12 cellular contexts compared by ENCODE assay signal in genomic region chr17:50482110-50482509, GRCh38. TPM values are rescaled to one million over a fixed set of nuclear protein-coding genes. Genes with fewer than 3 reads are reported as not detected.
DNase-seq lines count a peak whose midpoint lies in the region; ATAC-seq and TF ChIP-seq lines count a peak whose summit lies in the region.
"Had no signal": no experiment of that assay in that cellular context is flagged by ENCODE, and none has a peak within 500 bp of the region (broad histone marks: within the 10 kb centered on the region; RNA-seq: fewer than 3 reads in every experiment).

No MANE protein-coding gene starts in this region.

- H3K9me3 ChIP-seq in left ventricle myocardium inferior (replicated peaks): no peaks in the 10 kb centered on the region

- DNase-seq in left ventricle myocardium inferior: no peak
- no peak for DNase-seq in left cardiac atrium
- no peak for DNase-seq in dorsolateral prefrontal cortex
- DNase-seq in posterior vena cava (ENCODE audit: low spot score): peak; percentile 79
- DNase-seq in omental fat pad (ENCODE audit: low spot score): no peak
- DNase-seq in amygdala (lab: John Stamatoyannopoulos, UW): no peak
- no peak for DNase-seq in OCI-M2 (lab: John Stamatoyannopoulos, UW; ENCODE audit: unreplicated experiment)
- no peak for DNase-seq in NCI-H446 treated with DMSO at 0.1 percent for 48 hours (lab: John Stamatoyannopoulos, UW)
- DNase-seq: NCI-H187 treated with DMSO at 0.1 percent for 48 hours had no signal

- H3K27me3 ChIP-seq in left ventricle myocardium inferior (ENCODE audit: low read depth): peaks cover 4% of the 10 kb centered on the region
- no peaks in the 10 kb centered on the region for H3K27me3 ChIP-seq in dorsolateral prefrontal cortex

- peaks cover 55% of the 10 kb centered on the region for H3K4me1 ChIP-seq in left ventricle myocardium inferior

- peaks cover 47% of the 10 kb centered on the region for H3K36me3 ChIP-seq in left ventricle myocardium inferior

- intact Hi-C loops in left ventricle myocardium inferior (cut with micrococcal nuclease) (loop anchor here (10.0 kb wide), 1 partner anchor 63 kb away; the partner anchor contains the start of gene SPATA20), left cardiac atrium (cut with DNase I) (loop anchor here (2.0 to 10.0 kb wide), 5 partner anchors 51 to 200 kb away; partner anchors contain the start of genes EPN3 (in 1 of the 2) and SPATA20 (in 1 of the 2)), dorsolateral prefrontal cortex (cut with DNase I) (loop anchor here (2.0 to 5.0 kb wide), 6 partner anchors 61 to 360 kb away; no protein-coding TSS in a partner anchor), posterior vena cava (cut with DNase I) (loop anchor here in 1 of 2 donors (5.0 kb wide), 1 partner anchor 65 kb away; the partner anchor contains the start of gene SPATA20)

- TF ChIP-seq CTCF in left ventricle myocardium inferior (IDR thresholded peaks at IDR 0.05; ENCODE audit: borderline replicate concordance) (no peak), dorsolateral prefrontal cortex (IDR thresholded peaks at IDR 0.05 in 54 of 56, conservative IDR thresholded peaks at IDR 0.05 in 2 of 56; ENCODE audit: low read depth in 1 of 56, partially characterized antibody in 56 of 56) (no peak), omental fat pad (IDR thresholded peaks at IDR 0.05) (no peak)

- H3K4me3 ChIP-seq in left ventricle myocardium inferior: no peak overlapping the region
- peak overlapping the region in 1 of 59 donors; percentile 30 for H3K4me3 ChIP-seq in dorsolateral prefrontal cortex

- H3K27ac ChIP-seq in left ventricle myocardium inferior (replicated peaks) (peak overlapping the region; percentile 87), dorsolateral prefrontal cortex (peak overlapping the region in 49 of 59 donors; percentile 5 to 95 (median 79))

- ATAC-seq in left cardiac atrium (no peak), omental fat pad (ENCODE audit: low FRiP score) (no peak)

RNA-seq across cellular contexts. Expression of gene RSAD1, which starts 3.5 kb away (rescaled TPM):
- 51.7 TPM for total RNA-seq in left ventricle myocardium inferior
- 10 to 100 TPM; 31.6 to 38.8 TPM for total RNA-seq in left cardiac atrium
- 10 to 100 TPM; 32.2 to 82.5 (median 54.8) TPM for total RNA-seq in dorsolateral prefrontal cortex
- total RNA-seq in posterior vena cava: 10 to 100 TPM; 24.9 to 25.4 TPM
- total RNA-seq in omental fat pad: 10 to 100 TPM; 18.7 to 25.9 (median 23.4) TPM

RNA-seq across cellular contexts. Expression of gene CHAD, which starts 13.4 kb away (rescaled TPM):
- total RNA-seq in left ventricle myocardium inferior: not detected
- 1 to 10 TPM in 1 of 2 donors, under 1 TPM in 1; 0.37 to 1.1 TPM for total RNA-seq in left cardiac atrium
- 10 to 100 TPM in 3 of 120 experiments, 1 to 10 TPM in 115, under 1 TPM in 2; 0.77 to 12.8 (median 3.5) TPM for total RNA-seq in dorsolateral prefrontal cortex
- under 1 TPM in 1 of 2 donors, not detected in 1; 0.46 TPM for total RNA-seq in posterior vena cava
- not detected for total RNA-seq in omental fat pad
- total RNA-seq: activated T-cell treated with anti-CD3 and anti-CD28 coated beads, Interleukin-2, amount 50 U/mL, for 72 hours; GM23248; renal cortical epithelial cell had no signal

RNA-seq across cellular contexts. Expression of gene MYCBPAP, which starts 26.1 kb away (rescaled TPM):
- total RNA-seq in left ventricle myocardium inferior (0.82 TPM), left cardiac atrium (under 1 TPM; 0.39 to 0.59 TPM), dorsolateral prefrontal cortex (10 to 100 TPM in 9 of 120 experiments, 1 to 10 TPM in 111; 1.7 to 14.6 (median 5.8) TPM), posterior vena cava (under 1 TPM; 0.29 to 0.69 TPM), omental fat pad (1 to 10 TPM in 2 of 4 donors, under 1 TPM in 1, not detected in 1; 0.36 to 1.9 (median 1.0) TPM)

RNA-seq across cellular contexts. Expression of gene EPN3, which starts 50.4 kb away (rescaled TPM):
- 19.9 TPM for total RNA-seq in left ventricle myocardium inferior
- total RNA-seq in left cardiac atrium: 10 to 100 TPM in 1 of 2 donors, 1 to 10 TPM in 1; 7.0 to 16.1 TPM
- 10 to 100 TPM in 63 of 120 experiments, 1 to 10 TPM in 56, under 1 TPM in 1; 0.81 to 24.4 (median 10.4) TPM for total RNA-seq in dorsolateral prefrontal cortex
- not detected for total RNA-seq in posterior vena cava
- not detected for total RNA-seq in omental fat pad
- total RNA-seq: activated T-cell treated with anti-CD3 and anti-CD28 coated beads, Interleukin-2, amount 50 U/mL, for 72 hours; GM23248 had no signal

RNA-seq across cellular contexts. Expression of gene ACSF2, which starts 56.1 kb away (rescaled TPM):
- total RNA-seq in left ventricle myocardium inferior (18.2 TPM), left cardiac atrium (10 to 100 TPM; 64.8 to 66.4 TPM), dorsolateral prefrontal cortex (10 to 100 TPM in 114 of 120 experiments, 1 to 10 TPM in 6; 7.3 to 47.1 (median 17.3) TPM), posterior vena cava (10 to 100 TPM; 13.9 to 14.9 TPM), omental fat pad (100 to 1,000 TPM in 1 of 4 donors, 10 to 100 TPM in 3; 36.6 to 140 (median 65.3) TPM)
